12 cellular contexts compared by ENCODE assay signal in the genomic region with DNA sequence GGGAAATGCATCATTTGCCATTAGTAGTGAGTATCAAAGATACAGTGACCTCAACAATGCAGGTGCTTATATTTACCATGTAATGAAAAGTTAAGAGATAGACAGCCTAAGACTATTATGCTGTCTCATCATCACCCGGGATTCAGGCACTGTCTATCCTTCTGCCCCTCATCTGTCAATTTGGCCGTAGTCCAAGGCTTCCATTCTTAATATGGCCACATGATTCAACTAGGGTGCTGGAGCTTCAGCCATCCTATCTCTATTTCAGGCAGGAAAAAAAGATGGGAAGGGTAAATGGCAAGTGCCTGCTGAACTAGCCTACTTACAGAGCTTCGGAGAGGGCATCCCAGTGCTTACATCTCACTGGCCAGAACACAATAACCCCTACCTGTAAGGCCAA.
"Had no signal": no experiment of that assay in that cellular context is flagged by ENCODE, and none has a peak within 500 bp of the region (broad histone marks: within the 10 kb centered on the region; RNA-seq: fewer than 3 reads in every experiment).

No MANE protein-coding gene starts in this region.

- H3K4me1 Mint-ChIP-seq: activated naive CD8-positive, alpha-beta T cell treated with anti-CD3 and anti-CD28 coated beads, Interleukin-2, amount 50 U/mL, for 24 hours; natural killer cell; stimulated activated memory B cell treated with anti-CD40 and anti-IgM and Interleukin-4, amounts not matched to agents 10 μg/mL and 1 μg/mL and 100 μg/mL, for 72 hours had no signal

- H3K36me3 Mint-ChIP-seq: natural killer cell; stimulated activated memory B cell treated with anti-CD40 and anti-IgM and Interleukin-4, amounts not matched to agents 10 μg/mL and 1 μg/mL and 100 μg/mL, for 72 hours had no signal

- H3K4me3 Mint-ChIP-seq: activated CD8-positive, alpha-beta T cell treated with anti-CD3 and anti-CD28 coated beads for 36 hours; activated naive CD8-positive, alpha-beta T cell treated with anti-CD3 and anti-CD28 coated beads, Interleukin-2, amount 50 U/mL, for 24 hours; natural killer cell; stimulated activated memory B cell treated with anti-CD40 and anti-IgM and Interleukin-4, amounts not matched to agents 10 μg/mL and 1 μg/mL and 100 μg/mL, for 72 hours had no signal

- H3K27me3 Mint-ChIP-seq: stimulated activated memory B cell treated with anti-CD40 and anti-IgM and Interleukin-4, amounts not matched to agents 10 μg/mL and 1 μg/mL and 100 μg/mL, for 72 hours had no signal

- H3K9me3 Mint-ChIP-seq: activated CD8-positive, alpha-beta T cell treated with anti-CD3 and anti-CD28 coated beads for 36 hours; activated naive CD8-positive, alpha-beta T cell treated with anti-CD3 and anti-CD28 coated beads, Interleukin-2, amount 50 U/mL, for 24 hours had no signal

- DNase-seq: activated CD4-positive, alpha-beta T cell treated with anti-CD3 and anti-CD28 coated beads for 4 hours; activated CD8-positive, alpha-beta T cell treated with anti-CD3 and anti-CD28 coated beads for 36 hours; activated naive CD4-positive, alpha-beta T cell treated with Interleukin-2 at 50 U/mL for 16 hours; activated naive CD8-positive, alpha-beta T cell treated with anti-CD3 and anti-CD28 coated beads, Interleukin-2, amount 50 U/mL, for 24 hours; foreskin fibroblast; heart left ventricle; natural killer cell; right lobe of liver; spleen; stimulated activated CD4-positive, alpha-beta T cell treated with anti-CD3 and anti-CD28 coated beads, Interleukin-1b, Interleukin-23, amount 100 ng/mL, for 48 hours had no signal

- H3K27ac Mint-ChIP-seq: activated CD8-positive, alpha-beta T cell treated with anti-CD3 and anti-CD28 coated beads for 36 hours; activated naive CD8-positive, alpha-beta T cell treated with anti-CD3 and anti-CD28 coated beads, Interleukin-2, amount 50 U/mL, for 24 hours; natural killer cell; stimulated activated memory B cell treated with anti-CD40 and anti-IgM and Interleukin-4, amounts not matched to agents 10 μg/mL and 1 μg/mL and 100 μg/mL, for 72 hours had no signal

- ATAC-seq: activated CD8-positive, alpha-beta T cell treated with anti-CD3 and anti-CD28 coated beads for 36 hours; activated naive CD8-positive, alpha-beta T cell treated with anti-CD3 and anti-CD28 coated beads, Interleukin-2, amount 50 U/mL, for 24 hours; esophagus mucosa; heart left ventricle; natural killer cell; right lobe of liver; stimulated activated memory B cell treated with anti-CD40 and anti-IgM and Interleukin-4, amounts not matched to agents 10 μg/mL and 1 μg/mL and 100 μg/mL, for 72 hours had no signal
